In genomic region chr2:134917958-134918517, GRCh38 we compare ENCODE assay signal across 1 cellular context.
TF ChIP-seq lines count a peak whose summit lies in the region.

No MANE protein-coding gene starts in this region.

TF ChIP-seq in GM12878, 131 proteins besides CTCF, POLR2A, EP300 and RAD21 (continued from another document and continues in another):
- TF ChIP-seq, protein P1, sequence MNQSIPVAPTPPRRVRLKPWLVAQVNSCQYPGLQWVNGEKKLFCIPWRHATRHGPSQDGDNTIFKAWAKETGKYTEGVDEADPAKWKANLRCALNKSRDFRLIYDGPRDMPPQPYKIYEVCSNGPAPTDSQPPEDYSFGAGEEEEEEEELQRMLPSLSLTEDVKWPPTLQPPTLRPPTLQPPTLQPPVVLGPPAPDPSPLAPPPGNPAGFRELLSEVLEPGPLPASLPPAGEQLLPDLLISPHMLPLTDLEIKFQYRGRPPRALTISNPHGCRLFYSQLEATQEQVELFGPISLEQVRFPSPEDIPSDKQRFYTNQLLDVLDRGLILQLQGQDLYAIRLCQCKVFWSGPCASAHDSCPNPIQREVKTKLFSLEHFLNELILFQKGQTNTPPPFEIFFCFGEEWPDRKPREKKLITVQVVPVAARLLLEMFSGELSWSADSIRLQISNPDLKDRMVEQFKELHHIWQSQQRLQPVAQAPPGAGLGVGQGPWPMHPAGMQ (IDR thresholded peaks at IDR 0.05; ENCODE audit: borderline replicate concordance): no peak
- TF ChIP-seq HCFC1 (IDR thresholded peaks at IDR 0.05; ENCODE audit: low read length) (no peak), MTA3 (IDR thresholded peaks at IDR 0.05; ENCODE audit: borderline replicate concordance, low read length) (no peak), IRF4 (IDR thresholded peaks at IDR 0.05; ENCODE audit: low read depth, low read length) (0 out of 2 replicates have a peak, but pooled peaks have one; percentile 7), FOXK2 (IDR thresholded peaks at IDR 0.05) (no peak; the same call in 1 of the 2 replicates), KLF5 (IDR thresholded peaks at IDR 0.05; ENCODE audit: partially characterized antibody) (no peak), E4F1 (IDR thresholded peaks at IDR 0.05; ENCODE audit: borderline replicate concordance, partially characterized antibody) (peak; percentile 40), CBFB (IDR thresholded peaks at IDR 0.05; ENCODE audit: low read depth) (0 out of 2 replicates have a peak, but pooled peaks have one; percentile 21), BCL11A (IDR thresholded peaks at IDR 0.05; ENCODE audit: low read depth, low read length) (no peak), CBX3 (IDR thresholded peaks at IDR 0.05; ENCODE audit: borderline replicate concordance, low read depth) (no peak), NFYA (IDR thresholded peaks at IDR 0.05; ENCODE audit: borderline replicate concordance, low read depth, low read length) (no peak), CHD1 (IDR thresholded peaks at IDR 0.05; ENCODE audit: low read depth, low read length) (0 out of 2 replicates have a peak, but pooled peaks have one; percentile 73), USF2 (IDR thresholded peaks at IDR 0.05; ENCODE audit: borderline replicate concordance, low read depth, low read length) (no peak), BHLHE40 (IDR thresholded peaks at IDR 0.05; ENCODE audit: borderline replicate concordance in 1 of 2, low read depth in 2 of 2, low read length in 1 of 2) (peak; percentile 89 to 93), FOS (IDR thresholded peaks at IDR 0.05; ENCODE audit: borderline replicate concordance, extremely low read depth, insufficient read length) (no peak), JUND (IDR thresholded peaks at IDR 0.05; ENCODE audit: low read depth, low read length) (no peak), RAD51 (IDR thresholded peaks at IDR 0.05) (no peak; the same call in 1 of the 2 replicates), STAT3 (IDR thresholded peaks at IDR 0.05; ENCODE audit: low read depth, low read length) (no peak), SPI1 (IDR thresholded peaks at IDR 0.05; ENCODE audit: borderline replicate concordance, insufficient read depth, low read depth, low read length) (no peak), CEBPB (IDR thresholded peaks at IDR 0.05; ENCODE audit: borderline replicate concordance in 1 of 2, low read depth in 2 of 2, low read length in 2 of 2) (no peak), ZNF384 (IDR thresholded peaks at IDR 0.05; ENCODE audit: borderline replicate concordance, low read depth, low read length) (no peak), TCF12 (IDR thresholded peaks at IDR 0.05; ENCODE audit: low read depth, low read length) (0 out of 2 replicates have a peak, but pooled peaks have one; percentile 1), EED (IDR thresholded peaks at IDR 0.05; ENCODE audit: low read depth) (no peak), HDAC6 (IDR thresholded peaks at IDR 0.05; ENCODE audit: unreplicated experiment) (no peak), RBBP5 (conservative IDR thresholded peaks at IDR 0.05) (no peak), GABPA (IDR thresholded peaks at IDR 0.05; ENCODE audit: low read depth) (0 out of 2 replicates have a peak, but pooled peaks have one; percentile 34), WRNIP1 (IDR thresholded peaks at IDR 0.05; ENCODE audit: borderline replicate concordance, low read depth, low read length) (no peak), ZNF207 (IDR thresholded peaks at IDR 0.05; ENCODE audit: borderline replicate concordance) (no peak), RELB (IDR thresholded peaks at IDR 0.05; ENCODE audit: low read depth) (0 out of 2 replicates have a peak, but pooled peaks have one; percentile 1), LARP7 (IDR thresholded peaks at IDR 0.05) (no peak), SMC3 (IDR thresholded peaks at IDR 0.05; ENCODE audit: borderline replicate concordance, low read length) (peak; percentile 7; the same call in 1 of the 2 replicates), ATF3 (IDR thresholded peaks at IDR 0.05; ENCODE audit: borderline replicate concordance, extremely low read depth, low read depth, low read length) (no peak), ZZZ3 (IDR thresholded peaks at IDR 0.05; ENCODE audit: control insufficient read depth, insufficient read length, low read depth) (no peak), ZNF217 (IDR thresholded peaks at IDR 0.05) (0 out of 2 replicates have a peak, but pooled peaks have one; percentile 16), HDGF (IDR thresholded peaks at IDR 0.05) (no peak), BACH1 (IDR thresholded peaks at IDR 0.05; ENCODE audit: borderline replicate concordance) (peak; percentile 28; the same call in 1 of the 2 replicates), GATAD2B (conservative IDR thresholded peaks at IDR 0.05; ENCODE audit: low read depth) (no peak), CEBPZ (IDR thresholded peaks at IDR 0.05; ENCODE audit: low read depth, low read length) (no peak), SMAD5 (IDR thresholded peaks at IDR 0.05; ENCODE audit: low read depth) (peak; percentile 53; the same call in 1 of the 2 replicates), NR2F1 (conservative IDR thresholded peaks at IDR 0.05) (peak; percentile 19; the same call in 1 of the 2 replicates), ATF7 (IDR thresholded peaks at IDR 0.05; ENCODE audit: low read depth) (no peak; the same call in 1 of the 2 replicates)
- TF ChIP-seq, protein P2, sequence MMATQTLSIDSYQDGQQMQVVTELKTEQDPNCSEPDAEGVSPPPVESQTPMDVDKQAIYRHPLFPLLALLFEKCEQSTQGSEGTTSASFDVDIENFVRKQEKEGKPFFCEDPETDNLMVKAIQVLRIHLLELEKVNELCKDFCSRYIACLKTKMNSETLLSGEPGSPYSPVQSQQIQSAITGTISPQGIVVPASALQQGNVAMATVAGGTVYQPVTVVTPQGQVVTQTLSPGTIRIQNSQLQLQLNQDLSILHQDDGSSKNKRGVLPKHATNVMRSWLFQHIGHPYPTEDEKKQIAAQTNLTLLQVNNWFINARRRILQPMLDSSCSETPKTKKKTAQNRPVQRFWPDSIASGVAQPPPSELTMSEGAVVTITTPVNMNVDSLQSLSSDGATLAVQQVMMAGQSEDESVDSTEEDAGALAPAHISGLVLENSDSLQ (IDR thresholded peaks at IDR 0.05): no peak
- TF ChIP-seq, protein P3, sequence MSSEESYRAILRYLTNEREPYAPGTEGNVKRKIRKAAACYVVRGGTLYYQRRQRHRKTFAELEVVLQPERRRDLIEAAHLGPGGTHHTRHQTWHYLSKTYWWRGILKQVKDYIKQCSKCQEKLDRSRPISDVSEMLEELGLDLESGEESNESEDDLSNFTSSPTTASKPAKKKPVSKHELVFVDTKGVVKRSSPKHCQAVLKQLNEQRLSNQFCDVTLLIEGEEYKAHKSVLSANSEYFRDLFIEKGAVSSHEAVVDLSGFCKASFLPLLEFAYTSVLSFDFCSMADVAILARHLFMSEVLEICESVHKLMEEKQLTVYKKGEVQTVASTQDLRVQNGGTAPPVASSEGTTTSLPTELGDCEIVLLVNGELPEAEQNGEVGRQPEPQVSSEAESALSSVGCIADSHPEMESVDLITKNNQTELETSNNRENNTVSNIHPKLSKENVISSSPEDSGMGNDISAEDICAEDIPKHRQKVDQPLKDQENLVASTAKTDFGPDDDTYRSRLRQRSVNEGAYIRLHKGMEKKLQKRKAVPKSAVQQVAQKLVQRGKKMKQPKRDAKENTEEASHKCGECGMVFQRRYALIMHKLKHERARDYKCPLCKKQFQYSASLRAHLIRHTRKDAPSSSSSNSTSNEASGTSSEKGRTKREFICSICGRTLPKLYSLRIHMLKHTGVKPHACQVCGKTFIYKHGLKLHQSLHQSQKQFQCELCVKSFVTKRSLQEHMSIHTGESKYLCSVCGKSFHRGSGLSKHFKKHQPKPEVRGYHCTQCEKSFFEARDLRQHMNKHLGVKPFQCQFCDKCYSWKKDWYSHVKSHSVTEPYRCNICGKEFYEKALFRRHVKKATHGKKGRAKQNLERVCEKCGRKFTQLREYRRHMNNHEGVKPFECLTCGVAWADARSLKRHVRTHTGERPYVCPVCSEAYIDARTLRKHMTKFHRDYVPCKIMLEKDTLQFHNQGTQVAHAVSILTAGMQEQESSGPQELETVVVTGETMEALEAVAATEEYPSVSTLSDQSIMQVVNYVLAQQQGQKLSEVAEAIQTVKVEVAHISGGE (CRISPR knock-in tag; IDR thresholded peaks at IDR 0.05): no peak
- TF ChIP-seq, protein P4, sequence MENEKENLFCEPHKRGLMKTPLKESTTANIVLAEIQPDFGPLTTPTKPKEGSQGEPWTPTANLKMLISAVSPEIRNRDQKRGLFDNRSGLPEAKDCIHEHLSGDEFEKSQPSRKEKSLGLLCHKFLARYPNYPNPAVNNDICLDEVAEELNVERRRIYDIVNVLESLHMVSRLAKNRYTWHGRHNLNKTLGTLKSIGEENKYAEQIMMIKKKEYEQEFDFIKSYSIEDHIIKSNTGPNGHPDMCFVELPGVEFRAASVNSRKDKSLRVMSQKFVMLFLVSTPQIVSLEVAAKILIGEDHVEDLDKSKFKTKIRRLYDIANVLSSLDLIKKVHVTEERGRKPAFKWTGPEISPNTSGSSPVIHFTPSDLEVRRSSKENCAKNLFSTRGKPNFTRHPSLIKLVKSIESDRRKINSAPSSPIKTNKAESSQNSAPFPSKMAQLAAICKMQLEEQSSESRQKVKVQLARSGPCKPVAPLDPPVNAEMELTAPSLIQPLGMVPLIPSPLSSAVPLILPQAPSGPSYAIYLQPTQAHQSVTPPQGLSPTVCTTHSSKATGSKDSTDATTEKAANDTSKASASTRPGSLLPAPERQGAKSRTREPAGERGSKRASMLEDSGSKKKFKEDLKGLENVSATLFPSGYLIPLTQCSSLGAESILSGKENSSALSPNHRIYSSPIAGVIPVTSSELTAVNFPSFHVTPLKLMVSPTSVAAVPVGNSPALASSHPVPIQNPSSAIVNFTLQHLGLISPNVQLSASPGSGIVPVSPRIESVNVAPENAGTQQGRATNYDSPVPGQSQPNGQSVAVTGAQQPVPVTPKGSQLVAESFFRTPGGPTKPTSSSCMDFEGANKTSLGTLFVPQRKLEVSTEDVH (IDR thresholded peaks at IDR 0.05; ENCODE audit: low read depth, partially characterized antibody): peak; percentile 35
- TF ChIP-seq, protein P5, sequence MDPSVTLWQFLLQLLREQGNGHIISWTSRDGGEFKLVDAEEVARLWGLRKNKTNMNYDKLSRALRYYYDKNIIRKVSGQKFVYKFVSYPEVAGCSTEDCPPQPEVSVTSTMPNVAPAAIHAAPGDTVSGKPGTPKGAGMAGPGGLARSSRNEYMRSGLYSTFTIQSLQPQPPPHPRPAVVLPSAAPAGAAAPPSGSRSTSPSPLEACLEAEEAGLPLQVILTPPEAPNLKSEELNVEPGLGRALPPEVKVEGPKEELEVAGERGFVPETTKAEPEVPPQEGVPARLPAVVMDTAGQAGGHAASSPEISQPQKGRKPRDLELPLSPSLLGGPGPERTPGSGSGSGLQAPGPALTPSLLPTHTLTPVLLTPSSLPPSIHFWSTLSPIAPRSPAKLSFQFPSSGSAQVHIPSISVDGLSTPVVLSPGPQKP (IDR thresholded peaks at IDR 0.05; ENCODE audit: low read depth, low read length): no peak
